ENCODE assay signal across 8 cellular contexts in genomic region chr22:37610153-37610475, GRCh38. TPM values are rescaled to one million over a fixed set of nuclear protein-coding genes. Genes with fewer than 3 reads are reported as not detected.
DNase-seq lines count a peak whose midpoint lies in the region; ATAC-seq and TF ChIP-seq lines count a peak whose summit lies in the region.
"Not testable (repeated sequence)": the region's sequence is repeated elsewhere in the genome, so short reads cannot be mapped to it uniquely, and the experiment has no call there.

No MANE protein-coding gene starts in this region.

- peaks cover 12% of the 10 kb centered on the region for H3K4me1 Mint-ChIP-seq in activated T-helper 17 cell treated with anti-CD3 and anti-CD28 coated beads, Interleukin-2, amount 50 U/mL, for 72 hours
- peaks cover 56% of the 10 kb centered on the region for H3K4me1 Mint-ChIP-seq in dendritic cell treated with granulocyte-macrophage colony-stimulating factor and Interleukin-4, amounts not matched to agents 40 ng/mL and 50 ng/mL, for 4 days (ENCODE audit: low read depth)
- peaks cover 24 to 32% of the 10 kb centered on the region in 2 donors for H3K4me1 Mint-ChIP-seq in natural killer cell treated with Interleukin-12 subunit alpha and Interleukin-12 subunit beta and Interleukin-15 and Interleukin-18, amount 100 ng/mL, for 72 hours (ENCODE audit: low read depth in 2 of 2)

- H3K27ac ChIP-seq in HEK293 (ENCODE audit: extremely low read depth, low read depth, low read length) (peak overlapping the region; percentile 99), RWPE1 (peak overlapping the region; percentile 96), stomach (peak overlapping the region in 4 of 5 donors; percentile 95 to 96 (median 96))
- not testable (repeated sequence) for H3K27ac ChIP-seq in iPS-18a (ENCODE audit: low read length)

- TF ChIP-seq CTCF in BE2C (IDR thresholded peaks at IDR 0.05; ENCODE audit: low read depth, low read length); HEK293 (tag by site-specific recombination; IDR thresholded peaks at IDR 0.05); RWPE1 (conservative IDR thresholded peaks at IDR 0.05; ENCODE audit: low read depth); stomach (IDR thresholded peaks at IDR 0.05): not testable (repeated sequence)

- H3K4me3 ChIP-seq in BE2C (ENCODE audit: low read depth, low read length) (peak overlapping the region; percentile 87), HEK293 (ENCODE audit: low read depth, low read length) (peak overlapping the region; percentile 96; the same call in 1 of the 2 replicates), iPS-18a (ENCODE audit: low read length) (peak overlapping the region; percentile 88), stomach (peak overlapping the region; percentile 83 to 94 (median 92))

- intact Hi-C loops in dendritic cell treated with granulocyte-macrophage colony-stimulating factor and Interleukin-4, amounts not matched to agents 40 ng/mL and 50 ng/mL, for 4 days (cut with micrococcal nuclease); stomach (cut with DNase I; ENCODE audit: low total_unique reads): not testable (repeated sequence)

- H3K4me1 ChIP-seq in BE2C; HEK293 (ENCODE audit: control insufficient read depth, insufficient read depth, low read length); iPS-18a (ENCODE audit: control insufficient read depth, low read depth, low read length): not testable (repeated sequence)
- peaks cover 33 to 74% (median 60%) of the 10 kb centered on the region in 4 donors for H3K4me1 ChIP-seq in stomach

- H3K9ac ChIP-seq in iPS-18a (ENCODE audit: low read length): not testable (repeated sequence)

- H3K9me3 ChIP-seq in BE2C; HEK293 (ENCODE audit: control insufficient read depth, insufficient read depth, low read depth, low read length); iPS-18a (ENCODE audit: control insufficient read depth, low read depth, low read length); stomach: not testable (repeated sequence)

- not testable (repeated sequence) for H3K27me3 ChIP-seq in BE2C; iPS-18a (ENCODE audit: control insufficient read depth, insufficient read depth, low read length); stomach

- DNase-seq in BE2C; RWPE1 (ENCODE audit: low spot score); natural killer cell treated with Interleukin-12 subunit alpha and Interleukin-12 subunit beta and Interleukin-15 and Interleukin-18, amount 100 ng/mL, for 72 hours (ENCODE audit: low spot score); stomach: not testable (repeated sequence)

- CTCF ChIA-PET in HEK293 (lab: Yijun Ruan, JAX) (interaction anchor here (1.2 to 5.6 kb wide), 4 partner anchors 13 to 72 kb away, joined by 3 to 60 read pairs (median 10); no protein-coding TSS in a partner anchor), RWPE1 (lab: Yijun Ruan, JAX) (interaction anchor here (0.6 to 0.7 kb wide), 2 partner anchors 13 to 889 kb away, joined by 3 to 5 read pairs; no protein-coding TSS in a partner anchor)

- peak overlapping the region; percentile 97 for H3K27ac Mint-ChIP-seq in activated T-helper 17 cell treated with anti-CD3 and anti-CD28 coated beads, Interleukin-2, amount 50 U/mL, for 72 hours
- H3K27ac Mint-ChIP-seq in dendritic cell treated with granulocyte-macrophage colony-stimulating factor and Interleukin-4, amounts not matched to agents 40 ng/mL and 50 ng/mL, for 4 days: peak overlapping the region; percentile 91
- peak overlapping the region; percentile 91 to 93 for H3K27ac Mint-ChIP-seq in natural killer cell treated with Interleukin-12 subunit alpha and Interleukin-12 subunit beta and Interleukin-15 and Interleukin-18, amount 100 ng/mL, for 72 hours

- 69 to 88% (median 75%) methylated on average over 3 of the region's 3 CpGs for WGBS in stomach, 5 donors

- not testable (repeated sequence) for TF ChIP-seq POLR2A in stomach (IDR thresholded peaks at IDR 0.05)

- H3K36me3 ChIP-seq in BE2C; iPS-18a (ENCODE audit: control insufficient read depth, low read depth, low read length): not testable (repeated sequence)
- H3K36me3 ChIP-seq in HEK293 (ENCODE audit: control insufficient read depth in 2 of 2, insufficient read depth in 1 of 2, low read length in 2 of 2) (peaks cover 0 to 17% of the 10 kb centered on the region in 2 experiments), stomach (peaks cover 0 to 14% (median 14%) of the 10 kb centered on the region in 4 donors)

- H3K27me3 Mint-ChIP-seq in activated T-helper 17 cell treated with anti-CD3 and anti-CD28 coated beads, Interleukin-2, amount 50 U/mL, for 72 hours; dendritic cell treated with granulocyte-macrophage colony-stimulating factor and Interleukin-4, amounts not matched to agents 40 ng/mL and 50 ng/mL, for 4 days; natural killer cell treated with Interleukin-12 subunit alpha and Interleukin-12 subunit beta and Interleukin-15 and Interleukin-18, amount 100 ng/mL, for 72 hours: not testable (repeated sequence)

- not testable (repeated sequence) for ATAC-seq in activated T-helper 17 cell treated with anti-CD3 and anti-CD28 coated beads, Interleukin-2, amount 50 U/mL, for 72 hours (replicated peaks); natural killer cell treated with Interleukin-12 subunit alpha and Interleukin-12 subunit beta and Interleukin-15 and Interleukin-18, amount 100 ng/mL, for 72 hours

- not testable (repeated sequence) for H3K9me3 Mint-ChIP-seq in activated T-helper 17 cell treated with anti-CD3 and anti-CD28 coated beads, Interleukin-2, amount 50 U/mL, for 72 hours; dendritic cell treated with granulocyte-macrophage colony-stimulating factor and Interleukin-4, amounts not matched to agents 40 ng/mL and 50 ng/mL, for 4 days; natural killer cell treated with Interleukin-12 subunit alpha and Interleukin-12 subunit beta and Interleukin-15 and Interleukin-18, amount 100 ng/mL, for 72 hours

- H3K4me3 Mint-ChIP-seq in activated T-helper 17 cell treated with anti-CD3 and anti-CD28 coated beads, Interleukin-2, amount 50 U/mL, for 72 hours: peak overlapping the region; percentile 97
- H3K4me3 Mint-ChIP-seq in dendritic cell treated with granulocyte-macrophage colony-stimulating factor and Interleukin-4, amounts not matched to agents 40 ng/mL and 50 ng/mL, for 4 days: peak overlapping the region; percentile 90
- H3K4me3 Mint-ChIP-seq in natural killer cell treated with Interleukin-12 subunit alpha and Interleukin-12 subunit beta and Interleukin-15 and Interleukin-18, amount 100 ng/mL, for 72 hours: peak overlapping the region; percentile 98

- not testable (repeated sequence) for TF ChIP-seq EP300 in stomach (IDR thresholded peaks at IDR 0.05)

- peaks cover 17% of the 10 kb centered on the region for H3K36me3 Mint-ChIP-seq in activated T-helper 17 cell treated with anti-CD3 and anti-CD28 coated beads, Interleukin-2, amount 50 U/mL, for 72 hours (ENCODE audit: low read depth)
- H3K36me3 Mint-ChIP-seq in dendritic cell treated with granulocyte-macrophage colony-stimulating factor and Interleukin-4, amounts not matched to agents 40 ng/mL and 50 ng/mL, for 4 days (ENCODE audit: low read depth): peaks cover 35% of the 10 kb centered on the region
- not testable (repeated sequence) for H3K36me3 Mint-ChIP-seq in natural killer cell treated with Interleukin-12 subunit alpha and Interleukin-12 subunit beta and Interleukin-15 and Interleukin-18, amount 100 ng/mL, for 72 hours

- POLR2A ChIA-PET in HEK293 (lab: Yijun Ruan, JAX) (interaction anchor here (0.9 to 2.8 kb wide), 5 partner anchors 9 to 197 kb away, joined by 3 to 8 read pairs (median 5); partner anchors contain the start of genes GCAT, LGALS1 and PDXP), RWPE1 (lab: Yijun Ruan, JAX; ENCODE audit: low non-redundant PET) (interaction anchor here (0.6 kb wide), 1 partner anchor 31 kb away, joined by 6 read pairs; no protein-coding TSS in a partner anchor)

RNA-seq across cellular contexts. Expression of gene GGA1, which starts 1.5 kb away (rescaled TPM):
- polyA plus RNA-seq in BE2C (2012; ENCODE audit: insufficient read depth, insufficient read length, low read depth): 131 TPM
- 10 to 100 TPM; 69.3 to 79.8 TPM for total RNA-seq in activated T-helper 17 cell treated with anti-CD3 and anti-CD28 coated beads, Interleukin-2, amount 50 U/mL, for 72 hours
- total RNA-seq in natural killer cell treated with Interleukin-12 subunit alpha and Interleukin-12 subunit beta and Interleukin-15 and Interleukin-18, amount 100 ng/mL, for 72 hours: 100 to 1,000 TPM in 1 of 2 donors, 10 to 100 TPM in 1; 85.5 to 142 TPM
- total RNA-seq in stomach: 10 to 100 TPM; 39.5 to 87.9 (median 55.6) TPM
- polyA plus RNA-seq in stomach: 10 to 100 TPM; 30.3 to 43.6 (median 34.1) TPM

RNA-seq across cellular contexts. Expression of gene SH3BP1, which starts 29.4 kb away (rescaled TPM):
- polyA plus RNA-seq in BE2C (2012; ENCODE audit: insufficient read depth, insufficient read length, low read depth): 28.4 TPM
- 100 to 1,000 TPM; 118 to 132 TPM for total RNA-seq in activated T-helper 17 cell treated with anti-CD3 and anti-CD28 coated beads, Interleukin-2, amount 50 U/mL, for 72 hours
- 100 to 1,000 TPM; 160 to 229 TPM for total RNA-seq in natural killer cell treated with Interleukin-12 subunit alpha and Interleukin-12 subunit beta and Interleukin-15 and Interleukin-18, amount 100 ng/mL, for 72 hours
- total RNA-seq in stomach: 100 to 1,000 TPM in 1 of 5 donors, 10 to 100 TPM in 1, 1 to 10 TPM in 2, not detected in 1; 1.6 to 135 (median 7.3) TPM
- polyA plus RNA-seq in stomach: 10 to 100 TPM in 1 of 3 donors, 1 to 10 TPM in 2; 8.7 to 12.8 (median 9.5) TPM

RNA-seq across cellular contexts. Expression of gene LGALS2, which starts 30.2 kb away (rescaled TPM):
- not detected for polyA plus RNA-seq in BE2C (2012; ENCODE audit: insufficient read depth, insufficient read length, low read depth)
- not detected for total RNA-seq in activated T-helper 17 cell treated with anti-CD3 and anti-CD28 coated beads, Interleukin-2, amount 50 U/mL, for 72 hours
- not detected for total RNA-seq in natural killer cell treated with Interleukin-12 subunit alpha and Interleukin-12 subunit beta and Interleukin-15 and Interleukin-18, amount 100 ng/mL, for 72 hours
- total RNA-seq in stomach: 1 to 10 TPM in 1 of 5 donors, not detected in 4; 4.2 TPM
- polyA plus RNA-seq in stomach: 1 to 10 TPM; 4.1 to 7.1 (median 5.0) TPM

RNA-seq across cellular contexts. Expression of gene PDXP, which starts 48.4 kb away (rescaled TPM):
- 229 TPM for polyA plus RNA-seq in BE2C (2012; ENCODE audit: insufficient read depth, insufficient read length, low read depth)
- total RNA-seq in activated T-helper 17 cell treated with anti-CD3 and anti-CD28 coated beads, Interleukin-2, amount 50 U/mL, for 72 hours: 10 to 100 TPM; 38.0 to 43.2 TPM
- 10 to 100 TPM; 43.9 to 58.4 TPM for total RNA-seq in natural killer cell treated with Interleukin-12 subunit alpha and Interleukin-12 subunit beta and Interleukin-15 and Interleukin-18, amount 100 ng/mL, for 72 hours
- total RNA-seq in stomach: 10 to 100 TPM in 1 of 5 donors, 1 to 10 TPM in 4; 2.9 to 72.1 (median 5.4) TPM
- 10 to 100 TPM in 1 of 3 donors, 1 to 10 TPM in 2; 6.4 to 11.8 (median 8.1) TPM for polyA plus RNA-seq in stomach

RNA-seq across cellular contexts. Expression of gene CDC42EP1, which starts 49.8 kb away (rescaled TPM):
- polyA plus RNA-seq in BE2C (2012; ENCODE audit: insufficient read depth, insufficient read length, low read depth): 2.3 TPM
- 1 to 10 TPM; 1.0 to 2.3 TPM for total RNA-seq in activated T-helper 17 cell treated with anti-CD3 and anti-CD28 coated beads, Interleukin-2, amount 50 U/mL, for 72 hours
- 1 to 10 TPM; 1.9 to 3.5 TPM for total RNA-seq in natural killer cell treated with Interleukin-12 subunit alpha and Interleukin-12 subunit beta and Interleukin-15 and Interleukin-18, amount 100 ng/mL, for 72 hours
- 100 to 1,000 TPM in 2 of 5 donors, 10 to 100 TPM in 3; 28.6 to 195 (median 66.3) TPM for total RNA-seq in stomach
- 100 to 1,000 TPM in 1 of 3 donors, 10 to 100 TPM in 2; 70.2 to 112 (median 90.1) TPM for polyA plus RNA-seq in stomach
